ENCODE assay signal across 15 cellular contexts in the genomic region with DNA sequence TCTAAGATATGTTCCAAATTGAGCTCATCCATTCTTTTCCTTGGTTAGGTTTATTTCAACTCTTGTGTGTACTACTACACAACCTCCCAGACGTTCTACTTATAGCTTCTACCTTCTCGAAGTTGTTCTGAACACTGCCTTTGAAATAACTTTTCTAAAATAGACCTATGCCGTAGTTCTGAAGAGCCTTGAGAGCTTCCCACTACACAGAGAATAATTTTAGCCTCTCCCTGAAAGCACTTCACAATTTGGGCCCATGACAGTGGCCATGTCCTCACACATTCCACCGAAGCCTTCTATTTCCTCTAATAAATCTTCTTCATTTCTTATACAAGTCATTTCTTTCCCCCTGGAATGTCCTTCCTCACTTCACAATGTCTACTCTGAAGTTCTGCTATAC.
A peak's percentile ranks its signal among the peaks of the same experiment; 100 is the strongest.
DNase-seq lines count a peak whose midpoint lies in the region; ATAC-seq, FAIRE-seq and TF ChIP-seq lines count a peak whose summit lies in the region.
"Had no signal": no experiment of that assay in that cellular context is flagged by ENCODE, and none has a peak within 500 bp of the region (broad histone marks: within the 10 kb centered on the region; RNA-seq: fewer than 3 reads in every experiment).

No MANE protein-coding gene starts in this region.

- FAIRE-seq in H1 (lab: Jason Lieb, UNC), result no peak
- FAIRE-seq: GM12878, HTR-8/SVneo had no signal

- no peak overlapping the region for H2BK12ac ChIP-seq in H1 (ENCODE audit: low read depth, low read length)

- ATAC-seq in Right ventricle myocardium superior (ENCODE audit: poor library complexity) (peak; percentile 83), left ventricle myocardium superior (peak; percentile 94)
- ATAC-seq: CD8-positive, alpha-beta T cell; GM12878 had no signal

- no peaks in the 10 kb centered on the region for H3K36me3 ChIP-seq in right atrium auricular region
- no peaks in the 10 kb centered on the region for H3K36me3 ChIP-seq in H1 (ENCODE audit: control insufficient read depth in 2 of 4, insufficient read depth in 4 of 4, low read length in 3 of 4)
- H3K36me3 ChIP-seq: BLaER1 treated with 17β-estradiol and CSF1 and Interleukin-3, amounts not matched to agents 10 nM and 100 nM had no signal

- no peak overlapping the region for H3K18ac ChIP-seq in H1 (ENCODE audit: extremely low read depth, low read length)

- no peak overlapping the region for H2BK20ac ChIP-seq in H1 (ENCODE audit: low read length)

- H3K4me1 ChIP-seq in right atrium auricular region, result no peaks in the 10 kb centered on the region
- H3K4me1 ChIP-seq in H1 (replicated peaks in 1 of 4; ENCODE audit: control insufficient read depth in 3 of 4, insufficient read depth in 4 of 4, low read length in 3 of 4), result no peaks in the 10 kb centered on the region
- H3K4me1 ChIP-seq: BLaER1 treated with 17β-estradiol and CSF1 and Interleukin-3, amounts not matched to agents 10 nM and 100 nM had no signal

- 0 out of 2 replicates have a peak overlapping the region, but pooled peaks have one; percentile 32 for H2AFZ ChIP-seq in H1 (ENCODE audit: low read length)

- no peaks in the 10 kb centered on the region for H3K79me2 ChIP-seq in H1 (ENCODE audit: control insufficient read depth in 1 of 2, insufficient read depth in 2 of 2, low read length in 2 of 2)

- CTCF ChIA-PET in H1 (lab: Charles Lee; ENCODE audit: partially characterized antibody), result interaction anchor here (0.6 to 4.4 kb wide), 7 partner anchors 10 to 150 kb away, joined by 3 to 25 read pairs (median 4); no protein-coding TSS in a partner anchor

- H3K56ac ChIP-seq in H1 (replicated peaks; ENCODE audit: insufficient read length, low read depth, low read length), result no peak overlapping the region

- H3K14ac ChIP-seq in H1 (ENCODE audit: insufficient read length), result no peak overlapping the region

- no peak overlapping the region for H2BK120ac ChIP-seq in H1 (replicated peaks; ENCODE audit: low read depth, low read length)

- no peak overlapping the region for H3K4me2 ChIP-seq in H1 (ENCODE audit: insufficient read depth in 1 of 2, low read depth in 2 of 2, low read length in 2 of 2)
- H3K4me2 ChIP-seq: BLaER1 treated with 17β-estradiol and CSF1 and Interleukin-3, amounts not matched to agents 10 nM and 100 nM had no signal

- 88% methylated on average over 4 of the region's 4 CpGs; no CpG with 5 or more reads in 1 of the 2 experiments for WGBS in H1 (ENCODE audit: extremely low coverage in 1 of 2, insufficient coverage in 1 of 2, insufficient read length in 1 of 2, insufficient replicate concordance in 2 of 2, low coverage in 1 of 2, low lambda C conversion rate in 2 of 2, missing lambda C conversion rate in 1 of 2), 2 experiments

- TF ChIP-seq RAD21 in H1 (IDR thresholded peaks at IDR 0.05 in 1 of 2, conservative IDR thresholded peaks at IDR 0.05 in 1 of 2; ENCODE audit: low read depth in 2 of 2, low read length in 2 of 2), result no peak

- no peak for DNase-seq in Right ventricle myocardium superior
- no peak for DNase-seq in right atrium auricular region (ENCODE audit: low spot score)
- no peak for DNase-seq in H1 (ENCODE audit: low read depth in 1 of 2, low spot score in 2 of 2)
- DNase-seq in left ventricle myocardium superior, result no peak
- no peak for DNase-seq in mucosa of gallbladder (ENCODE audit: low spot score)
- no peak for DNase-seq in DMS53 treated with DMSO at 0.1 percent for 48 hours (lab: John Stamatoyannopoulos, UW; ENCODE audit: unreplicated experiment)
- DNase-seq: Calu3; CD8-positive, alpha-beta T cell; DND-41; EL; GOT3; H9 had no signal

- H3K79me1 ChIP-seq in H1 (ENCODE audit: low read depth, low read length), result no peaks in the 10 kb centered on the region

- H3K4ac ChIP-seq in H1 (replicated peaks; ENCODE audit: insufficient read length, low read depth, low read length), result no peak overlapping the region

- no peak overlapping the region for H4K91ac ChIP-seq in H1 (replicated peaks; ENCODE audit: insufficient read length, low read length)

- no peak overlapping the region for H2AK5ac ChIP-seq in H1 (ENCODE audit: low read depth, low read length)

- POLR2A ChIA-PET in H1 (lab: Charles Lee; ENCODE audit: partially characterized antibody), result no interaction called here

- H4K20me1 ChIP-seq in H1 (replicated peaks in 1 of 2; ENCODE audit: control insufficient read depth in 1 of 2, insufficient read depth in 2 of 2, low read length in 2 of 2), result no peaks in the 10 kb centered on the region
- H4K20me1 ChIP-seq: BLaER1 treated with 17β-estradiol and CSF1 and Interleukin-3, amounts not matched to agents 10 nM and 100 nM had no signal

- no peak overlapping the region for H4K5ac ChIP-seq in H1 (ENCODE audit: insufficient read length, low read depth, low read length)

- H3K9ac ChIP-seq in H1 (replicated peaks in 1 of 4; ENCODE audit: extremely low read depth in 1 of 4, low read depth in 3 of 4, low read length in 3 of 4), result no peak overlapping the region
- H3K9ac ChIP-seq: BLaER1 treated with 17β-estradiol and CSF1 and Interleukin-3, amounts not matched to agents 10 nM and 100 nM had no signal

- H3K4me3 ChIP-seq in right atrium auricular region (no peak overlapping the region), H1 (ENCODE audit: extremely low read depth in 1 of 4, insufficient read depth in 2 of 4, low read depth in 3 of 4, low read length in 4 of 4) (no peak overlapping the region)
- H3K4me3 ChIP-seq: BLaER1 treated with 17β-estradiol and CSF1 and Interleukin-3, amounts not matched to agents 10 nM and 100 nM; GM12878 had no signal

- H3K23ac ChIP-seq in H1 (ENCODE audit: insufficient read length), result no peak overlapping the region

- H3K27ac ChIP-seq in right atrium auricular region, result no peak overlapping the region
- H3K27ac ChIP-seq in H1 (ENCODE audit: low read depth, low read length), result no peak overlapping the region
- H3K27ac ChIP-seq: BLaER1 treated with 17β-estradiol and CSF1 and Interleukin-3, amounts not matched to agents 10 nM and 100 nM had no signal

- no peak overlapping the region for H2BK5ac ChIP-seq in H1 (ENCODE audit: low read depth, low read length)

- no peak for TF ChIP-seq CTCF in right atrium auricular region (IDR thresholded peaks at IDR 0.05)
- TF ChIP-seq CTCF in H1 (IDR thresholded peaks at IDR 0.05; ENCODE audit: control extremely low read depth in 1 of 3, insufficient read depth in 1 of 3, low read depth in 1 of 3, low read length in 3 of 3), result no peak

- H3K9me3 ChIP-seq in right atrium auricular region (no peaks in the 10 kb centered on the region), H1 (ENCODE audit: insufficient read depth in 2 of 2, low read depth in 1 of 2, low read length in 1 of 2) (no peaks in the 10 kb centered on the region)
- H3K9me3 ChIP-seq: BLaER1 treated with 17β-estradiol and CSF1 and Interleukin-3, amounts not matched to agents 10 nM and 100 nM had no signal

- no peak overlapping the region for H2BK15ac ChIP-seq in H1 (ENCODE audit: low read length)

- no peak overlapping the region for H4K8ac ChIP-seq in H1 (ENCODE audit: extremely low read depth, insufficient read depth, low read length)

- intact Hi-C loops in Right ventricle myocardium superior (cut with DNase I) (no loop called here), left ventricle myocardium superior (cut with micrococcal nuclease) (no loop called here)

- no peak for TF ChIP-seq EP300 in H1 (IDR thresholded peaks at IDR 0.05; ENCODE audit: borderline replicate concordance in 1 of 2, low read depth in 2 of 2, low read length in 2 of 2)

- H3K27me3 ChIP-seq in right atrium auricular region (no peaks in the 10 kb centered on the region), H1 (replicated peaks in 1 of 4; ENCODE audit: control insufficient read depth in 3 of 4, extremely low read depth in 1 of 4, insufficient read depth in 3 of 4, low read length in 3 of 4) (no peaks in the 10 kb centered on the region)
- H3K27me3 ChIP-seq: BLaER1 treated with 17β-estradiol and CSF1 and Interleukin-3, amounts not matched to agents 10 nM and 100 nM had no signal

- no peaks in the 10 kb centered on the region for H3K23me2 ChIP-seq in H1 (ENCODE audit: low read depth, low read length)

- no peak for TF ChIP-seq POLR2A in H1 (IDR thresholded peaks at IDR 0.05; ENCODE audit: control extremely low read depth in 1 of 2, low read depth in 2 of 2, low read length in 2 of 2)

TF ChIP-seq in H1, 55 proteins besides CTCF, POLR2A, EP300 and RAD21 (continues in another document):
- TF ChIP-seq CBX8 (IDR thresholded peaks at IDR 0.05; ENCODE audit: borderline replicate concordance, low read depth, low read length), result no peak
- TF ChIP-seq FOSL1 (IDR thresholded peaks at IDR 0.05; ENCODE audit: insufficient read depth, low read depth, low read length), result no peak
- no peak for TF ChIP-seq POU5F1 (IDR thresholded peaks at IDR 0.05; ENCODE audit: low read depth, low read length)
- no peak for TF ChIP-seq TAF7 (optimal IDR thresholded peaks at IDR 0.05; ENCODE audit: borderline replicate concordance, low read depth, low read length)
